15 cellular contexts compared by ENCODE assay signal in genomic region chr4:108094131-108094530, GRCh38.
A peak's percentile ranks its signal among the peaks of the same experiment; 100 is the strongest.
DNase-seq lines count a peak whose midpoint lies in the region; ATAC-seq lines count a peak whose summit lies in the region.
"Had no signal": no experiment of that assay in that cellular context is flagged by ENCODE, and none has a peak within 500 bp of the region (broad histone marks: within the 10 kb centered on the region; RNA-seq: fewer than 3 reads in every experiment).

No MANE protein-coding gene starts in this region.

- DNase-seq in activated T-cell treated with anti-CD3 and anti-CD28 coated beads, Interleukin-2, amount 50 U/mL, for 24 hours: no peak
- DNase-seq in activated T-cell treated with anti-CD3 and anti-CD28 coated beads for 4 hours: no peak
- peak; percentile 65 for DNase-seq in DMS79 (lab: John Stamatoyannopoulos, UW)
- no peak for DNase-seq in activated CD8-positive, alpha-beta T cell treated with anti-CD3 and anti-CD28 coated beads, Interleukin-2, amount 10 ng/mL, durations not matched to agents 7 days and 5 days
- no peak for DNase-seq in naive thymus-derived CD8-positive, alpha-beta T cell
- no peak for DNase-seq in Right ventricle myocardium superior
- no peak for DNase-seq in GF-D8 (lab: John Stamatoyannopoulos, UW)
- DNase-seq: AML-193; CD4-positive, alpha-beta memory T cell; GOT3; NCI-H1436 treated with DMSO at 0.1 percent for 48 hours; NCI-H345; NCI-H526 treated with DMSO at 0.1 percent for 48 hours had no signal

- intact Hi-C loops in Right ventricle myocardium superior (cut with DNase I): no loop called here

- ATAC-seq in activated CD8-positive, alpha-beta T cell treated with anti-CD3 and anti-CD28 coated beads, Interleukin-2, amount 10 ng/mL, durations not matched to agents 7 days and 5 days: no peak
- ATAC-seq in naive thymus-derived CD8-positive, alpha-beta T cell: no peak
- no peak for ATAC-seq in Right ventricle myocardium superior (ENCODE audit: poor library complexity)
- ATAC-seq: Panc1, Right ventricle myocardium inferior had no signal

- H3K4me1 Mint-ChIP-seq in activated T-cell treated with anti-CD3 and anti-CD28 coated beads, Interleukin-2, amount 50 U/mL, for 24 hours (ENCODE audit: low read depth): peaks cover 87% of the 10 kb centered on the region
- peaks cover 80% of the 10 kb centered on the region for H3K4me1 Mint-ChIP-seq in activated CD8-positive, alpha-beta T cell treated with anti-CD3 and anti-CD28 coated beads, Interleukin-2, amount 10 ng/mL, durations not matched to agents 7 days and 5 days (ENCODE audit: low read depth)
- peaks cover 47 to 91% (median 87%) of the 10 kb centered on the region in 4 donors for H3K4me1 Mint-ChIP-seq in naive thymus-derived CD8-positive, alpha-beta T cell

- H3K27me3 Mint-ChIP-seq in activated T-cell treated with anti-CD3 and anti-CD28 coated beads, Interleukin-2, amount 50 U/mL, for 24 hours: no peaks in the 10 kb centered on the region
- H3K27me3 Mint-ChIP-seq in activated CD8-positive, alpha-beta T cell treated with anti-CD3 and anti-CD28 coated beads, Interleukin-2, amount 10 ng/mL, durations not matched to agents 7 days and 5 days (ENCODE audit: low read depth): no peaks in the 10 kb centered on the region
- no peaks in the 10 kb centered on the region for H3K27me3 Mint-ChIP-seq in naive thymus-derived CD8-positive, alpha-beta T cell
- H3K27me3 Mint-ChIP-seq: CD4-positive, alpha-beta memory T cell had no signal

- H3K9me3 Mint-ChIP-seq in activated T-cell treated with anti-CD3 and anti-CD28 coated beads, Interleukin-2, amount 50 U/mL, for 24 hours: no peaks in the 10 kb centered on the region
- H3K9me3 Mint-ChIP-seq in activated CD8-positive, alpha-beta T cell treated with anti-CD3 and anti-CD28 coated beads, Interleukin-2, amount 10 ng/mL, durations not matched to agents 7 days and 5 days (ENCODE audit: insufficient read depth): no peaks in the 10 kb centered on the region
- no peaks in the 10 kb centered on the region for H3K9me3 Mint-ChIP-seq in naive thymus-derived CD8-positive, alpha-beta T cell

- POLR2A ChIA-PET in activated CD8-positive, alpha-beta T cell treated with anti-CD3 and anti-CD28 coated beads, Interleukin-2, amount 10 ng/mL, durations not matched to agents 7 days and 5 days (lab: Charles Lee): interaction anchor here (2.8 kb wide), 1 partner anchor 14 kb away, joined by 14 read pairs; no protein-coding TSS in a partner anchor
- POLR2A ChIA-PET in naive thymus-derived CD8-positive, alpha-beta T cell (lab: Charles Lee): interaction anchor here (0.5 to 2.5 kb wide), 9 partner anchors 8 to 1785 kb away, joined by 3 to 6 read pairs (median 5); no protein-coding TSS in a partner anchor

- CTCF ChIA-PET in activated CD8-positive, alpha-beta T cell treated with anti-CD3 and anti-CD28 coated beads, Interleukin-2, amount 10 ng/mL, durations not matched to agents 7 days and 5 days (lab: Charles Lee): interaction anchor here (0.8 to 2.8 kb wide), 13 partner anchors 7 to 418 kb away, joined by 3 to 13 read pairs (median 4); no protein-coding TSS in a partner anchor

- H3K4me3 Mint-ChIP-seq in activated T-cell treated with anti-CD3 and anti-CD28 coated beads, Interleukin-2, amount 50 U/mL, for 24 hours: no peak overlapping the region
- no peak overlapping the region for H3K4me3 Mint-ChIP-seq in activated CD8-positive, alpha-beta T cell treated with anti-CD3 and anti-CD28 coated beads, Interleukin-2, amount 10 ng/mL, durations not matched to agents 7 days and 5 days
- H3K4me3 Mint-ChIP-seq in naive thymus-derived CD8-positive, alpha-beta T cell: peak overlapping the region in 7 of 10 donors; percentile 19 to 82 (median 72)

- peak overlapping the region; percentile 86 for H3K27ac Mint-ChIP-seq in activated T-cell treated with anti-CD3 and anti-CD28 coated beads, Interleukin-2, amount 50 U/mL, for 24 hours
- H3K27ac Mint-ChIP-seq in activated CD8-positive, alpha-beta T cell treated with anti-CD3 and anti-CD28 coated beads, Interleukin-2, amount 10 ng/mL, durations not matched to agents 7 days and 5 days: peak overlapping the region; percentile 45
- peak overlapping the region; percentile 75 to 96 (median 90) for H3K27ac Mint-ChIP-seq in naive thymus-derived CD8-positive, alpha-beta T cell

- H3K36me3 Mint-ChIP-seq in activated T-cell treated with anti-CD3 and anti-CD28 coated beads, Interleukin-2, amount 50 U/mL, for 24 hours (ENCODE audit: low read depth): peaks cover 57% of the 10 kb centered on the region
- H3K36me3 Mint-ChIP-seq in activated CD8-positive, alpha-beta T cell treated with anti-CD3 and anti-CD28 coated beads, Interleukin-2, amount 10 ng/mL, durations not matched to agents 7 days and 5 days (ENCODE audit: low read depth): peaks cover 70% of the 10 kb centered on the region
- peaks cover 3 to 82% (median 24%) of the 10 kb centered on the region in 3 donors for H3K36me3 Mint-ChIP-seq in naive thymus-derived CD8-positive, alpha-beta T cell

Comparison
In these comparisons a context has a peak if more than half of its experiments do, and no peak if none do; other contexts are left out.
1. H3K4me3 Mint-ChIP-seq: peak in naive thymus-derived CD8-positive, alpha-beta T cell (7 of 10); none in activated T-cell treated with anti-CD3 and anti-CD28 coated beads, Interleukin-2, amount 50 U/mL, for 24 hours (single experiment) and activated CD8-positive, alpha-beta T cell treated with anti-CD3 and anti-CD28 coated beads, Interleukin-2, amount 10 ng/mL, durations not matched to agents 7 days and 5 days (single experiment).
2. Peak in every context shown above with its lines, with median percentiles within 50 percentile points of each other: H3K27ac Mint-ChIP-seq.